1 cellular context compared by ENCODE assay signal in the genomic region with DNA sequence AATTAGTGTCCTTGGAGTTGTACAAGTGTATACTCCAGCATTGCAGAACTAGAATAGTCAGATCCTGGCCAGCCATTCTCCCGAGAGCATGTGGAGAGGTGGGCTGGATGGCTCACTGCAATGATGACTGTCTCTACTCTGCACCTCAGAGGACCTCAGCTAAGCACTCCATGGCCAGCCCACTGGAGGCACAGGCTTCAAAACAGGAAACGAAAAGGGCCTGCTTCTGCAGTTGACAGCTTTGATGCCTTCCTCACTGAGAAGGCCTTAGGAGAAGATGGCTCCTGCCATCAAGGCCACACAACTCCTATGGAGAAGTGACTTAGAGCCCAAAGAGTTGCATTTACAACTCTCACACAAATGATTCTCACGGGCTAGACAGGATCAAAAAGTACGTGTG.
TF ChIP-seq lines count a peak whose summit lies in the region.

No MANE protein-coding gene starts in this region.

TF ChIP-seq in HEK293T, 16 proteins besides CTCF, POLR2A, EP300 and RAD21 (continued from another document):
- TF ChIP-seq FOXM1 (IDR thresholded peaks at IDR 0.05; ENCODE audit: borderline replicate concordance) (no peak), HDGF (IDR thresholded peaks at IDR 0.05; ENCODE audit: borderline replicate concordance) (no peak), TARDBP (IDR thresholded peaks at IDR 0.05) (no peak), NFRKB (IDR thresholded peaks at IDR 0.05) (no peak), SP1 (IDR thresholded peaks at IDR 0.05) (no peak), ELF4 (IDR thresholded peaks at IDR 0.05) (no peak), BHLHE40 (IDR thresholded peaks at IDR 0.05; ENCODE audit: borderline replicate concordance) (no peak), ZNF384 (IDR thresholded peaks at IDR 0.05) (no peak), L3MBTL2 (conservative IDR thresholded peaks at IDR 0.05) (no peak)
TF ChIP-seq in HEK293T: peak in this region for 0.
